ENCODE assay signal across 25 cellular contexts in genomic region chr7:26850193-26850651, GRCh38. TPM values are rescaled to one million over a fixed set of nuclear protein-coding genes. Genes with fewer than 3 reads are reported as not detected.
DNase-seq lines count a peak whose midpoint lies in the region; ATAC-seq and TF ChIP-seq lines count a peak whose summit lies in the region.
"Had no signal": no experiment of that assay in that cellular context is flagged by ENCODE, and none has a peak within 500 bp of the region (broad histone marks: within the 10 kb centered on the region; RNA-seq: fewer than 3 reads in every experiment).

No MANE protein-coding gene starts in this region.

- no peak for ATAC-seq in HG02642 (IDR thresholded peaks at IDR 0.05; ENCODE audit: poor library complexity, unreplicated experiment)
- no peak for ATAC-seq in HG02623 (IDR thresholded peaks at IDR 0.05; ENCODE audit: unreplicated experiment)
- ATAC-seq in HG03196 (IDR thresholded peaks at IDR 0.05; ENCODE audit: unreplicated experiment) = no peak
- ATAC-seq: activated CD4-positive, alpha-beta T cell treated with anti-CD3 and anti-CD28 coated beads for 36 hours; activated T-cell treated with anti-CD3 and anti-CD28 coated beads, Interleukin-2, amount 50 U/mL, for 72 hours; HepG2; Panc1; sciatic nerve; upper lobe of right lung had no signal

- H3K4me3 ChIP-seq in HEK293 (ENCODE audit: low read depth, low read length) (no peak overlapping the region), epithelial cell of esophagus (ENCODE audit: low read length) (no peak overlapping the region)
- H3K4me3 ChIP-seq: ascending aorta, neural progenitor cell, SJSA1, upper lobe of right lung had no signal

- peaks cover 0 to 19% of the 10 kb centered on the region in 2 experiments; a peak in 2 of 3 replicates for H3K36me3 ChIP-seq in HEK293 (ENCODE audit: control insufficient read depth in 2 of 2, insufficient read depth in 1 of 2, low read length in 2 of 2)
- H3K36me3 ChIP-seq: neural progenitor cell, SJSA1 had no signal

- no peaks in the 10 kb centered on the region for H3K9me3 ChIP-seq in HEK293 (ENCODE audit: control insufficient read depth, insufficient read depth, low read depth, low read length)
- H3K9me3 ChIP-seq: ascending aorta, SJSA1, upper lobe of right lung had no signal

- DNase-seq in A172 (ENCODE audit: low spot score) (peak; percentile 27), OCI-M1 (lab: John Stamatoyannopoulos, UW) (peak; percentile 7), epithelial cell of esophagus (ENCODE audit: low read depth) (peak; percentile 15)
- DNase-seq in central memory CD4-positive, alpha-beta T cell = no peak
- DNase-seq: activated CD4-positive, alpha-beta T cell treated with anti-CD3 and anti-CD28 coated beads for 36 hours; activated naive CD4-positive, alpha-beta T cell treated with anti-CD3 and anti-CD28 coated beads, Interleukin-2, amount 50 U/mL, for 16 hours; activated T-cell treated with anti-CD3 and anti-CD28 coated beads, Interleukin-2, amount 50 U/mL, for 72 hours; cerebellar nuclear complex; GDM1; HFFc6; hippocampal formation; NCI-H1436; NCI-H774; upper lobe of right lung had no signal

- POLR2A ChIA-PET in HEK293 (lab: Yijun Ruan, JAX) = interaction anchor here (0.6 kb wide), 1 partner anchor 271 kb away, joined by 4 read pairs; no protein-coding TSS in a partner anchor

- CTCF ChIA-PET in HEK293 (lab: Yijun Ruan, JAX) = interaction anchor here (0.6 to 0.9 kb wide), 2 partner anchors 168 to 269 kb away, joined by 3 to 5 read pairs; no protein-coding TSS in a partner anchor

- TF ChIP-seq CTCF in HEK293 (tag by site-specific recombination; IDR thresholded peaks at IDR 0.05) (no peak), epithelial cell of esophagus (IDR thresholded peaks at IDR 0.05; ENCODE audit: insufficient read depth, low read depth, low read length, missing control alignments) (no peak)

- peaks cover 18% of the 10 kb centered on the region for H3K4me1 ChIP-seq in HEK293 (ENCODE audit: control insufficient read depth, insufficient read depth, low read length)
- H3K4me1 ChIP-seq: ascending aorta, neural progenitor cell had no signal

- H3K27ac ChIP-seq in HEK293 (ENCODE audit: extremely low read depth, low read depth, low read length) = no peak overlapping the region
- H3K27ac ChIP-seq: ascending aorta, C4-2B, neural progenitor cell, SJSA1, upper lobe of right lung had no signal

TF ChIP-seq in HEK293, 187 proteins besides CTCF, POLR2A, EP300 and RAD21 (continues in another document):
- TF ChIP-seq PRDM1 (tag by site-specific recombination; IDR thresholded peaks at IDR 0.05) (0 out of 2 replicates have a peak, but pooled peaks have one; percentile 35), ZBTB48 (tag by site-specific recombination; IDR thresholded peaks at IDR 0.05) (no peak), ZBTB17 (tag by site-specific recombination; IDR thresholded peaks at IDR 0.05) (peak; percentile 72), INSM2 (tag by site-specific recombination; IDR thresholded peaks at IDR 0.05) (no peak), KLF9 (tag by site-specific recombination; IDR thresholded peaks at IDR 0.05; ENCODE audit: low read depth) (no peak), MYNN (tag by site-specific recombination; IDR thresholded peaks at IDR 0.05; ENCODE audit: borderline replicate concordance) (no peak), ZNF341 (tag by site-specific recombination; IDR thresholded peaks at IDR 0.05; ENCODE audit: low read depth) (no peak), SETDB1 (IDR thresholded peaks at IDR 0.05; ENCODE audit: insufficient read length, low read length) (no peak), ZNF202 (tag by site-specific recombination; IDR thresholded peaks at IDR 0.05; ENCODE audit: borderline replicate concordance) (no peak), ZNF701 (tag by site-specific recombination; IDR thresholded peaks at IDR 0.05) (no peak), ZNF426 (tag by site-specific recombination; IDR thresholded peaks at IDR 0.05) (no peak), ZNF394 (tag by site-specific recombination; IDR thresholded peaks at IDR 0.05; ENCODE audit: borderline replicate concordance) (peak; percentile 88), KLF10 (tag by site-specific recombination; IDR thresholded peaks at IDR 0.05) (no peak), ZNF311 (tag by site-specific recombination; IDR thresholded peaks at IDR 0.05; ENCODE audit: borderline replicate concordance) (no peak), ZNF530 (tag by site-specific recombination; IDR thresholded peaks at IDR 0.05; ENCODE audit: low read depth) (no peak), PATZ1 (tag by site-specific recombination; IDR thresholded peaks at IDR 0.05) (peak; percentile 27; the same call in 1 of the 2 replicates), ZNF274 (IDR thresholded peaks at IDR 0.05; ENCODE audit: low read length) (no peak), ZNF274 (tag by site-specific recombination; IDR thresholded peaks at IDR 0.05; ENCODE audit: borderline replicate concordance) (no peak), ZBTB49 (tag by site-specific recombination; IDR thresholded peaks at IDR 0.05; ENCODE audit: low read depth) (no peak), ZNF473 (tag by site-specific recombination; IDR thresholded peaks at IDR 0.05) (no peak), ZNF529 (tag by site-specific recombination; IDR thresholded peaks at IDR 0.05; ENCODE audit: insufficient replicate concordance) (no peak), ZNF366 (tag by site-specific recombination; conservative IDR thresholded peaks at IDR 0.05) (0 out of 2 replicates have a peak, but pooled peaks have one; percentile 11), EGR2 (tag by site-specific recombination; IDR thresholded peaks at IDR 0.05; ENCODE audit: low read depth) (no peak), ZNF639 (tag by site-specific recombination; IDR thresholded peaks at IDR 0.05) (no peak)

RNA-seq across cellular contexts. Expression of gene SKAP2, which starts 14.2 kb away (rescaled TPM):
- 33.7 and 36.4 TPM in 2 replicates for total RNA-seq in A172 (2014; rRNA removed; shearing (Covaris generic))
